Comparison of ENCODE assay signal across 5 cellular contexts in genomic region chr2:67180841-67181240, GRCh38.
"Had no signal": no experiment of that assay in that cellular context is flagged by ENCODE, and none has a peak within 500 bp of the region (broad histone marks: within the 10 kb centered on the region; RNA-seq: fewer than 3 reads in every experiment).

No MANE protein-coding gene starts in this region.

- DNase-seq: IMR-90, KBM-7, KG1 had no signal

- ATAC-seq: HepG2, K562 had no signal
